Comparison of ENCODE assay signal across 1 cellular context in genomic region chr19:43618921-43619261, GRCh38.
TF ChIP-seq lines count a peak whose summit lies in the region.

No MANE protein-coding gene starts in this region.

TF ChIP-seq in HEK293, 187 proteins besides CTCF, POLR2A, EP300 and RAD21 (continued from another document and continues in another):
- no peak; the same call in 1 of the 2 replicates for TF ChIP-seq ZBTB6 (tag by site-specific recombination; IDR thresholded peaks at IDR 0.05)
- TF ChIP-seq ZNF660 (tag by site-specific recombination; IDR thresholded peaks at IDR 0.05): peak; percentile 55; the same call in 1 of the 2 replicates
- TF ChIP-seq ZNF629 (tag by site-specific recombination; IDR thresholded peaks at IDR 0.05): no peak; the same call in 1 of the 2 replicates
- TF ChIP-seq ZNF391 (tag by site-specific recombination; IDR thresholded peaks at IDR 0.05; ENCODE audit: borderline replicate concordance, low read depth): no peak
- no peak for TF ChIP-seq ZNF658 (tag by site-specific recombination; IDR thresholded peaks at IDR 0.05)
- TF ChIP-seq ZXDB (tag by site-specific recombination; IDR thresholded peaks at IDR 0.05): no peak
- TF ChIP-seq ZSCAN4 (tag by site-specific recombination; IDR thresholded peaks at IDR 0.05): peak; percentile 63; the same call in 1 of the 2 replicates
- no peak for TF ChIP-seq SETDB1 (IDR thresholded peaks at IDR 0.05; ENCODE audit: insufficient read length, low read length)
- TF ChIP-seq ZNF280C (tag by site-specific recombination; IDR thresholded peaks at IDR 0.05): no peak
- TF ChIP-seq ZNF624 (tag by site-specific recombination; IDR thresholded peaks at IDR 0.05): no peak
- TF ChIP-seq ZNF777 (tag by site-specific recombination; IDR thresholded peaks at IDR 0.05; ENCODE audit: borderline replicate concordance): no peak
- TF ChIP-seq ZNF747 (tag by site-specific recombination; IDR thresholded peaks at IDR 0.05): no peak
- TF ChIP-seq HOXD13 (CRISPR knock-in tag; IDR thresholded peaks at IDR 0.05; ENCODE audit: borderline replicate concordance): no peak
- TF ChIP-seq MYNN (tag by site-specific recombination; IDR thresholded peaks at IDR 0.05; ENCODE audit: borderline replicate concordance): no peak
- TF ChIP-seq ZNF10 (tag by site-specific recombination; IDR thresholded peaks at IDR 0.05): no peak
- TF ChIP-seq ZNF175 (tag by site-specific recombination; IDR thresholded peaks at IDR 0.05): 0 out of 2 replicates have a peak, but pooled peaks have one; percentile 32
- TF ChIP-seq ZNF132 (tag by site-specific recombination; IDR thresholded peaks at IDR 0.05; ENCODE audit: borderline replicate concordance): no peak
- TF ChIP-seq ZNF311 (tag by site-specific recombination; IDR thresholded peaks at IDR 0.05; ENCODE audit: borderline replicate concordance): no peak
- no peak for TF ChIP-seq WT1 (tag by site-specific recombination; IDR thresholded peaks at IDR 0.05)
- no peak for TF ChIP-seq PRDM1 (tag by site-specific recombination; IDR thresholded peaks at IDR 0.05)
- no peak for TF ChIP-seq PATZ1 (tag by site-specific recombination; IDR thresholded peaks at IDR 0.05)
- peak; percentile 92; the same call in 1 of the 2 replicates for TF ChIP-seq ZNF2 (tag by site-specific recombination; IDR thresholded peaks at IDR 0.05)
- no peak for TF ChIP-seq YY2 (tag by site-specific recombination; IDR thresholded peaks at IDR 0.05)
- TF ChIP-seq ZFP69B (tag by site-specific recombination; IDR thresholded peaks at IDR 0.05): no peak
- no peak for TF ChIP-seq ZNF202 (tag by site-specific recombination; IDR thresholded peaks at IDR 0.05; ENCODE audit: borderline replicate concordance)
- TF ChIP-seq ZBTB49 (tag by site-specific recombination; IDR thresholded peaks at IDR 0.05; ENCODE audit: low read depth): no peak
- TF ChIP-seq ZBTB7A (tag by site-specific recombination; IDR thresholded peaks at IDR 0.05; ENCODE audit: low read depth): no peak
- TF ChIP-seq HOXC10 (CRISPR knock-in tag; IDR thresholded peaks at IDR 0.05): no peak
- TF ChIP-seq SCRT1 (tag by site-specific recombination; IDR thresholded peaks at IDR 0.05; ENCODE audit: borderline replicate concordance): no peak
- no peak for TF ChIP-seq AEBP2 (tag by site-specific recombination; IDR thresholded peaks at IDR 0.05; ENCODE audit: borderline replicate concordance)
- no peak for TF ChIP-seq ZNF670 (tag by site-specific recombination; IDR thresholded peaks at IDR 0.05; ENCODE audit: low read depth)
- TF ChIP-seq ZNF24 (tag by site-specific recombination; IDR thresholded peaks at IDR 0.05): 0 out of 2 replicates have a peak, but pooled peaks have one; percentile 88
- TF ChIP-seq ZNF544 (tag by site-specific recombination; IDR thresholded peaks at IDR 0.05): no peak
- peak; percentile 64 for TF ChIP-seq ZIC2 (tag by site-specific recombination; IDR thresholded peaks at IDR 0.05)
- TF ChIP-seq OSR2 (tag by site-specific recombination; IDR thresholded peaks at IDR 0.05): no peak
- TF ChIP-seq ZNF558 (tag by site-specific recombination; IDR thresholded peaks at IDR 0.05): no peak
- TF ChIP-seq ZNF19 (tag by site-specific recombination; IDR thresholded peaks at IDR 0.05; ENCODE audit: low read depth): no peak
- no peak; the same call in 1 of the 2 replicates for TF ChIP-seq PRDM4 (tag by site-specific recombination; IDR thresholded peaks at IDR 0.05)
- TF ChIP-seq ZNF843 (tag by site-specific recombination; IDR thresholded peaks at IDR 0.05): peak; percentile 80; the same call in 1 of the 2 replicates
- no peak for TF ChIP-seq GLIS1 (tag by site-specific recombination; IDR thresholded peaks at IDR 0.05)
- TF ChIP-seq ZNF266 (tag by site-specific recombination; IDR thresholded peaks at IDR 0.05; ENCODE audit: low read depth): no peak; the same call in 1 of the 2 replicates
- no peak for TF ChIP-seq ZNF585B (tag by site-specific recombination; IDR thresholded peaks at IDR 0.05)
- no peak for TF ChIP-seq RBAK (tag by site-specific recombination; IDR thresholded peaks at IDR 0.05)
- no peak; the same call in 1 of the 2 replicates for TF ChIP-seq ZNF792 (tag by site-specific recombination; IDR thresholded peaks at IDR 0.05)
- no peak for TF ChIP-seq ZNF354C (tag by site-specific recombination; IDR thresholded peaks at IDR 0.05; ENCODE audit: borderline replicate concordance, low read depth)
- TF ChIP-seq ZNF280D (tag by site-specific recombination; IDR thresholded peaks at IDR 0.05): peak; percentile 87
- no peak for TF ChIP-seq ZNF639 (tag by site-specific recombination; IDR thresholded peaks at IDR 0.05)
- TF ChIP-seq ZNF239 (tag by site-specific recombination; IDR thresholded peaks at IDR 0.05): no peak
